6 cellular contexts compared by ENCODE assay signal in the genomic region with DNA sequence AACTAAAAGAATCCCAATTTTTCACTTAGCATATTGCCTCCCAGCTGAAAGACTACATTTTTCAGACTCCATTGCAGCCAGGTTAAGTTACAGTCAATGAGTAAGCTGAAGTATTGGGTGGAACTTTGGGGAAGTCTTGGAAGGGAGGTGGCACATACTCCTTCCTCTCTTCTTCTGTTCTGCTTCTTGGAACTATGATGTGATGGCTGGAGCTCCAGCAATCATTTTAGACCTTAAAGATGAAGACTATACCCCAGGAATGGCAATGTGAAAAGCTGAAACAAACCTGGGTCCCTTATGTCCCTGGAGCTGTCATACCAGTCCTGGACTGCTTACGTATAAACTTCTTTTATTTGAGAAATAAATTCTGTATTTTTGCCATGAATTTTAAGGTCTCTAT.
"Had no signal": no experiment of that assay in that cellular context is flagged by ENCODE, and none has a peak within 500 bp of the region (broad histone marks: within the 10 kb centered on the region; RNA-seq: fewer than 3 reads in every experiment).

No MANE protein-coding gene starts in this region.

- FAIRE-seq: HepG2 had no signal

- H3K4me2 ChIP-seq: KMS-11 had no signal

- H3K9ac ChIP-seq: KMS-11 had no signal

- H3K27ac ChIP-seq: HL-60, KMS-11 had no signal

- DNase-seq: IMR-90, KBM-7, KG1 had no signal

- ATAC-seq: HepG2 had no signal
